Comparison of ENCODE assay signal across 1 cellular context in genomic region chr12:93274937-93275336, GRCh38.
TF ChIP-seq lines count a peak whose summit lies in the region.

No MANE protein-coding gene starts in this region.

TF ChIP-seq in HepG2, 621 proteins besides CTCF, POLR2A, EP300 and RAD21 (continued from another document):
- no peak for TF ChIP-seq PRPF4 (IDR thresholded peaks at IDR 0.05; ENCODE audit: low read depth, low read length, poor library complexity, severe bottlenecking)
- TF ChIP-seq MTERF4 (CRISPR knock-in tag; IDR thresholded peaks at IDR 0.05) = no peak
- TF ChIP-seq U2AF1 (optimal IDR thresholded peaks at IDR 0.05; ENCODE audit: low read depth, low read length) = no peak
- no peak for TF ChIP-seq SRSF4 (IDR thresholded peaks at IDR 0.05; ENCODE audit: low read depth, low read length, poor library complexity, severe bottlenecking)
- TF ChIP-seq PHF20 (CRISPR knock-in tag; IDR thresholded peaks at IDR 0.05) = no peak
- TF ChIP-seq MBNL3 (CRISPR knock-in tag; conservative IDR thresholded peaks at IDR 0.05) = no peak
- TF ChIP-seq DBP (CRISPR knock-in tag; IDR thresholded peaks at IDR 0.05; ENCODE audit: not compliant biosample characterization) = no peak
- TF ChIP-seq ZBTB25 (CRISPR knock-in tag; IDR thresholded peaks at IDR 0.05) = no peak
- no peak for TF ChIP-seq NRL (CRISPR knock-in tag; IDR thresholded peaks at IDR 0.05; ENCODE audit: borderline replicate concordance)
- TF ChIP-seq PAXIP1 (CRISPR knock-in tag; conservative IDR thresholded peaks at IDR 0.05) = no peak
- TF ChIP-seq HHEX (CRISPR knock-in tag; IDR thresholded peaks at IDR 0.05) = no peak
- TF ChIP-seq GATA4 (IDR thresholded peaks at IDR 0.05; ENCODE audit: borderline replicate concordance, low read depth) = no peak
- TF ChIP-seq ZNF768 (CRISPR knock-in tag; IDR thresholded peaks at IDR 0.05) = no peak
- no peak for TF ChIP-seq ZNF567 (CRISPR knock-in tag; IDR thresholded peaks at IDR 0.05; ENCODE audit: borderline replicate concordance)
- no peak for TF ChIP-seq RARG (CRISPR knock-in tag; IDR thresholded peaks at IDR 0.05; ENCODE audit: low read depth)
TF ChIP-seq in HepG2: peak in this region for 0.
